ENCODE assay signal across 16 cellular contexts in genomic region chr7:77982926-77983550, GRCh38.
DNase-seq lines count a peak whose midpoint lies in the region; ATAC-seq and TF ChIP-seq lines count a peak whose summit lies in the region.
"Had no signal": no experiment of that assay in that cellular context is flagged by ENCODE, and none has a peak within 500 bp of the region (broad histone marks: within the 10 kb centered on the region; RNA-seq: fewer than 3 reads in every experiment).

No MANE protein-coding gene starts in this region.

- CTCF ChIA-PET in activated CD8-positive, alpha-beta T cell treated with anti-CD3 and anti-CD28 coated beads for 36 hours (lab: Charles Lee): no interaction called here
- CTCF ChIA-PET in activated CD8-positive, alpha-beta T cell treated with anti-CD3 and anti-CD28 coated beads, Interleukin-2, amount 10 ng/mL, durations not matched to agents 7 days and 5 days (lab: Charles Lee): interaction anchor here (0.7 to 1.3 kb wide), 2 partner anchors 57 to 1197 kb away, joined by 3 read pairs; no protein-coding TSS in a partner anchor
- CTCF ChIA-PET in HEK293 (lab: Yijun Ruan, JAX): interaction anchor here (0.6 kb wide), 1 partner anchor 38 kb away, joined by 3 read pairs; no protein-coding TSS in a partner anchor
- CTCF ChIA-PET in activated CD4-positive, alpha-beta memory T cell treated with anti-CD3 and anti-CD28 coated beads for 36 hours (lab: Charles Lee): interaction anchor here (1.6 kb wide), 1 partner anchor 38 kb away, joined by 5 read pairs; no protein-coding TSS in a partner anchor

- H3K36me3 ChIP-seq in HEK293 (ENCODE audit: control insufficient read depth in 2 of 2, insufficient read depth in 1 of 2, low read length in 2 of 2): no peaks in the 10 kb centered on the region
- H3K36me3 ChIP-seq: spleen, vagina had no signal

- H3K4me1 ChIP-seq in HEK293 (ENCODE audit: control insufficient read depth, insufficient read depth, low read length): no peaks in the 10 kb centered on the region
- H3K4me1 ChIP-seq: spleen, vagina had no signal

- peaks cover 11% of the 10 kb centered on the region for H3K27me3 Mint-ChIP-seq in activated CD8-positive, alpha-beta T cell treated with anti-CD3 and anti-CD28 coated beads for 36 hours
- peaks cover 15% of the 10 kb centered on the region for H3K27me3 Mint-ChIP-seq in activated CD8-positive, alpha-beta T cell treated with anti-CD3 and anti-CD28 coated beads, Interleukin-2, amount 10 ng/mL, durations not matched to agents 7 days and 5 days (ENCODE audit: low read depth)
- peaks cover 7% of the 10 kb centered on the region for H3K27me3 Mint-ChIP-seq in activated CD4-positive, alpha-beta memory T cell treated with anti-CD3 and anti-CD28 coated beads for 36 hours
- no peaks in the 10 kb centered on the region for H3K27me3 Mint-ChIP-seq in neural crest cell (ENCODE audit: low read depth)
- H3K27me3 Mint-ChIP-seq: T-helper 17 cell had no signal

- no peak overlapping the region for H3K27ac Mint-ChIP-seq in activated CD8-positive, alpha-beta T cell treated with anti-CD3 and anti-CD28 coated beads for 36 hours
- no peak overlapping the region for H3K27ac Mint-ChIP-seq in activated CD8-positive, alpha-beta T cell treated with anti-CD3 and anti-CD28 coated beads, Interleukin-2, amount 10 ng/mL, durations not matched to agents 7 days and 5 days
- H3K27ac Mint-ChIP-seq in activated CD4-positive, alpha-beta memory T cell treated with anti-CD3 and anti-CD28 coated beads for 36 hours: no peak overlapping the region
- peak overlapping the region; percentile 50 for H3K27ac Mint-ChIP-seq in neural crest cell (ENCODE audit: unreplicated experiment)
- H3K27ac Mint-ChIP-seq: dendritic cell treated with granulocyte-macrophage colony-stimulating factor and Interleukin-4, amounts not matched to agents 40 ng/mL and 50 ng/mL, for 4 days; T-helper 17 cell had no signal

- POLR2A ChIA-PET in activated CD8-positive, alpha-beta T cell treated with anti-CD3 and anti-CD28 coated beads for 36 hours (lab: Charles Lee): interaction anchor here (0.6 kb wide), 1 partner anchor 208 kb away, joined by 4 read pairs; no protein-coding TSS in a partner anchor
- POLR2A ChIA-PET in activated CD8-positive, alpha-beta T cell treated with anti-CD3 and anti-CD28 coated beads, Interleukin-2, amount 10 ng/mL, durations not matched to agents 7 days and 5 days (lab: Charles Lee): no interaction called here
- POLR2A ChIA-PET in HEK293 (lab: Yijun Ruan, JAX): no interaction called here
- POLR2A ChIA-PET in activated CD4-positive, alpha-beta memory T cell treated with anti-CD3 and anti-CD28 coated beads for 36 hours (lab: Charles Lee): interaction anchor here (0.6 to 0.7 kb wide), 2 partner anchors 50 to 63 kb away, joined by 3 read pairs; no protein-coding TSS in a partner anchor

- no peak overlapping the region for H3K4me3 ChIP-seq in HEK293 (ENCODE audit: low read depth, low read length)
- H3K4me3 ChIP-seq: spleen, vagina had no signal

- H3K4me1 Mint-ChIP-seq in activated CD8-positive, alpha-beta T cell treated with anti-CD3 and anti-CD28 coated beads for 36 hours (ENCODE audit: low read depth): no peaks in the 10 kb centered on the region
- H3K4me1 Mint-ChIP-seq in activated CD8-positive, alpha-beta T cell treated with anti-CD3 and anti-CD28 coated beads, Interleukin-2, amount 10 ng/mL, durations not matched to agents 7 days and 5 days (ENCODE audit: low read depth): no peaks in the 10 kb centered on the region
- H3K4me1 Mint-ChIP-seq in activated CD4-positive, alpha-beta memory T cell treated with anti-CD3 and anti-CD28 coated beads for 36 hours (ENCODE audit: low read depth): no peaks in the 10 kb centered on the region
- H3K4me1 Mint-ChIP-seq in neural crest cell: no peaks in the 10 kb centered on the region

- no peaks in the 10 kb centered on the region for H3K36me3 Mint-ChIP-seq in activated CD8-positive, alpha-beta T cell treated with anti-CD3 and anti-CD28 coated beads for 36 hours (ENCODE audit: low read depth)
- H3K36me3 Mint-ChIP-seq in activated CD8-positive, alpha-beta T cell treated with anti-CD3 and anti-CD28 coated beads, Interleukin-2, amount 10 ng/mL, durations not matched to agents 7 days and 5 days (ENCODE audit: low read depth): no peaks in the 10 kb centered on the region
- H3K36me3 Mint-ChIP-seq in activated CD4-positive, alpha-beta memory T cell treated with anti-CD3 and anti-CD28 coated beads for 36 hours: no peaks in the 10 kb centered on the region
- peaks cover 2% of the 10 kb centered on the region for H3K36me3 Mint-ChIP-seq in neural crest cell (ENCODE audit: low read depth)

- TF ChIP-seq CTCF in activated CD8-positive, alpha-beta T cell treated with anti-CD3 and anti-CD28 coated beads for 36 hours (IDR thresholded peaks at IDR 0.05): no peak
- TF ChIP-seq CTCF in HEK293 (tag by site-specific recombination; IDR thresholded peaks at IDR 0.05) (no peak), neural crest cell (conservative IDR thresholded peaks at IDR 0.05) (no peak)

- intact Hi-C loops in activated CD8-positive, alpha-beta T cell treated with anti-CD3 and anti-CD28 coated beads for 36 hours (cut with micrococcal nuclease): no loop called here
- intact Hi-C loops in activated CD4-positive, alpha-beta memory T cell treated with anti-CD3 and anti-CD28 coated beads for 36 hours (cut with micrococcal nuclease): no loop called here
- intact Hi-C loops in Right ventricle myocardium inferior (cut with DNase I): no loop called here

- no peaks in the 10 kb centered on the region for H3K9me3 Mint-ChIP-seq in activated CD8-positive, alpha-beta T cell treated with anti-CD3 and anti-CD28 coated beads for 36 hours
- no peaks in the 10 kb centered on the region for H3K9me3 Mint-ChIP-seq in activated CD8-positive, alpha-beta T cell treated with anti-CD3 and anti-CD28 coated beads, Interleukin-2, amount 10 ng/mL, durations not matched to agents 7 days and 5 days (ENCODE audit: insufficient read depth)
- no peaks in the 10 kb centered on the region for H3K9me3 Mint-ChIP-seq in activated CD4-positive, alpha-beta memory T cell treated with anti-CD3 and anti-CD28 coated beads for 36 hours
- peaks cover 2% of the 10 kb centered on the region for H3K9me3 Mint-ChIP-seq in neural crest cell

- peak; percentile 40 for DNase-seq in activated CD8-positive, alpha-beta T cell treated with anti-CD3 and anti-CD28 coated beads for 36 hours
- DNase-seq in activated CD8-positive, alpha-beta T cell treated with anti-CD3 and anti-CD28 coated beads, Interleukin-2, amount 10 ng/mL, durations not matched to agents 7 days and 5 days: no peak
- peak; percentile 71 for DNase-seq in activated CD4-positive, alpha-beta memory T cell treated with anti-CD3 and anti-CD28 coated beads for 36 hours
- DNase-seq in neural crest cell (ENCODE audit: low read depth, low spot score) (no peak), Right ventricle myocardium inferior (ENCODE audit: missing footprints) (no peak)
- DNase-seq: activated CD4-positive, alpha-beta T cell treated with anti-CD3 and anti-CD28 coated beads, Interleukin-2, amount 50 U/mL, for 4 hours; Calu3; nucleus accumbens; spleen; T-helper 17 cell had no signal

- H3K27ac ChIP-seq in HEK293 (ENCODE audit: extremely low read depth, low read depth, low read length): no peak overlapping the region
- H3K27ac ChIP-seq: spleen, vagina had no signal

- ATAC-seq in activated CD8-positive, alpha-beta T cell treated with anti-CD3 and anti-CD28 coated beads for 36 hours: peak; percentile 53
- ATAC-seq in activated CD8-positive, alpha-beta T cell treated with anti-CD3 and anti-CD28 coated beads, Interleukin-2, amount 10 ng/mL, durations not matched to agents 7 days and 5 days: no peak
- ATAC-seq in HG03045 (IDR thresholded peaks at IDR 0.05; ENCODE audit: unreplicated experiment) (no peak), Right ventricle myocardium inferior (no peak), GM21723 (IDR thresholded peaks at IDR 0.05; ENCODE audit: unreplicated experiment) (no peak)
- ATAC-seq: Panc1, T-helper 17 cell had no signal

- no peak overlapping the region for H3K4me3 Mint-ChIP-seq in activated CD8-positive, alpha-beta T cell treated with anti-CD3 and anti-CD28 coated beads for 36 hours
- H3K4me3 Mint-ChIP-seq in activated CD8-positive, alpha-beta T cell treated with anti-CD3 and anti-CD28 coated beads, Interleukin-2, amount 10 ng/mL, durations not matched to agents 7 days and 5 days: no peak overlapping the region
- H3K4me3 Mint-ChIP-seq in activated CD4-positive, alpha-beta memory T cell treated with anti-CD3 and anti-CD28 coated beads for 36 hours: no peak overlapping the region
- no peak overlapping the region for H3K4me3 Mint-ChIP-seq in neural crest cell
- H3K4me3 Mint-ChIP-seq: dendritic cell treated with granulocyte-macrophage colony-stimulating factor and Interleukin-4, amounts not matched to agents 40 ng/mL and 50 ng/mL, for 4 days; T-helper 17 cell had no signal

- H3K9me3 ChIP-seq in HEK293 (ENCODE audit: control insufficient read depth, insufficient read depth, low read depth, low read length): no peaks in the 10 kb centered on the region
- H3K9me3 ChIP-seq: spleen, vagina had no signal

TF ChIP-seq in HEK293, 187 proteins besides CTCF, POLR2A, EP300 and RAD21:
- TF ChIP-seq ZNF366 (tag by site-specific recombination; conservative IDR thresholded peaks at IDR 0.05) (peak; percentile 89), ZNF830 (tag by site-specific recombination; IDR thresholded peaks at IDR 0.05; ENCODE audit: low read depth) (no peak), ZNF114 (tag by site-specific recombination; IDR thresholded peaks at IDR 0.05) (no peak)

Comparison
In these comparisons a context has a peak if more than half of its experiments do, and no peak if none do; other contexts are left out.
1. DNase-seq: peak in activated CD8-positive, alpha-beta T cell treated with anti-CD3 and anti-CD28 coated beads for 36 hours (single experiment) and activated CD4-positive, alpha-beta memory T cell treated with anti-CD3 and anti-CD28 coated beads for 36 hours (single experiment); none in activated CD8-positive, alpha-beta T cell treated with anti-CD3 and anti-CD28 coated beads, Interleukin-2, amount 10 ng/mL, durations not matched to agents 7 days and 5 days (single experiment), neural crest cell (single experiment) and Right ventricle myocardium inferior (single experiment).
2. POLR2A ChIA-PET loops: an anchor here in activated CD8-positive, alpha-beta T cell treated with anti-CD3 and anti-CD28 coated beads for 36 hours (0.6 kb wide) and activated CD4-positive, alpha-beta memory T cell treated with anti-CD3 and anti-CD28 coated beads for 36 hours (0.6 to 0.7 kb wide); none called in activated CD8-positive, alpha-beta T cell treated with anti-CD3 and anti-CD28 coated beads, Interleukin-2, amount 10 ng/mL, durations not matched to agents 7 days and 5 days and HEK293.